Comparison of ENCODE assay signal across 8 cellular contexts in the genomic region with DNA sequence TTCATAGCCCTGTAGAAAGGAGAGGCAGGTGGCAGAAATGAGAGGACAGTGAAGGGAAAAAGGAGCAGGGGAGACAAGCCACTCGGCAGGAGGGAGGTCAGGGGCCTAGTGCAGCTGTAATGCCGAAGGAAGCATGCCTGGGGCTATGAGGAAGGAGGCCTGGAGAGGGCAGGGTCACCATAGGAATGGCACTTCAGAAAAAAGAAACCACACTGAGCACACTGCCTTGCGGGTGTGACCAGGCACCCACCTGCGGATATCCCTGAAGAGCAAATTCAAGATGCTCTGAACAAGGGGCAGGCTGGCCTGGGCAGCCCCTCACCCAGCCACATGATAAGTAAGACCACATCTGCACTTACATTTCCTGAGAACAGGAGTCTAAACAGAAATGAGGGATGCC.
DNase-seq lines count a peak whose midpoint lies in the region; ATAC-seq and TF ChIP-seq lines count a peak whose summit lies in the region.

No MANE protein-coding gene starts in this region.

- no peak overlapping the region for H3K4me3 ChIP-seq in naive thymus-derived CD4-positive, alpha-beta T cell (ENCODE audit: low read length)

- no peak overlapping the region for H3K4me3 Mint-ChIP-seq in chondrocyte (ENCODE audit: unreplicated experiment)
- no peak overlapping the region for H3K4me3 Mint-ChIP-seq in naive thymus-derived CD4-positive, alpha-beta T cell

- no peak for TF ChIP-seq EP300 in Ishikawa (IDR thresholded peaks at IDR 0.05; ENCODE audit: borderline replicate concordance)

- peaks cover 42% of the 10 kb centered on the region for H3K36me3 Mint-ChIP-seq in chondrocyte (ENCODE audit: low read depth)
- H3K36me3 Mint-ChIP-seq in naive thymus-derived CD4-positive, alpha-beta T cell = peaks cover 20 to 72% (median 52%) of the 10 kb centered on the region in 5 donors

- H3K27ac ChIP-seq in naive thymus-derived CD4-positive, alpha-beta T cell (ENCODE audit: low read depth, low read length) = no peak overlapping the region

- POLR2A ChIA-PET in naive thymus-derived CD4-positive, alpha-beta T cell (lab: Charles Lee) = no interaction called here

- CTCF ChIA-PET in naive thymus-derived CD4-positive, alpha-beta T cell (lab: Charles Lee) = no interaction called here

- peak; percentile 5 for DNase-seq in CD1c-positive myeloid dendritic cell (ENCODE audit: extremely low spot score)
- no peak for DNase-seq in chondrocyte (ENCODE audit: low spot score)
- no peak for DNase-seq in naive thymus-derived CD4-positive, alpha-beta T cell
- no peak for DNase-seq in Kasumi-1 (lab: John Stamatoyannopoulos, UW)
- DNase-seq in NCI-H2107 (lab: John Stamatoyannopoulos, UW) = no peak

- H3K36me3 ChIP-seq in naive thymus-derived CD4-positive, alpha-beta T cell (ENCODE audit: control insufficient read depth in 2 of 3, insufficient read depth in 3 of 3, low read length in 3 of 3) = peaks cover 16 to 72% (median 30%) of the 10 kb centered on the region in 3 experiments

- peak; percentile 62 for TF ChIP-seq RAD21 in Ishikawa (IDR thresholded peaks at IDR 0.05; ENCODE audit: low read depth)

- H3K27ac Mint-ChIP-seq in chondrocyte (ENCODE audit: unreplicated experiment) = peak overlapping the region; percentile 25
- H3K27ac Mint-ChIP-seq in naive thymus-derived CD4-positive, alpha-beta T cell = peak overlapping the region in 7 of 9 donors; percentile 32 to 88 (median 69)

- H3K27me3 Mint-ChIP-seq in chondrocyte (ENCODE audit: low read depth) = no peaks in the 10 kb centered on the region
- no peaks in the 10 kb centered on the region for H3K27me3 Mint-ChIP-seq in naive thymus-derived CD4-positive, alpha-beta T cell

- no peaks in the 10 kb centered on the region for H3K9me3 Mint-ChIP-seq in chondrocyte (ENCODE audit: low read depth)
- peaks cover 0 to 5% (median 0%) of the 10 kb centered on the region in 11 donors for H3K9me3 Mint-ChIP-seq in naive thymus-derived CD4-positive, alpha-beta T cell

- intact Hi-C loops in naive thymus-derived CD4-positive, alpha-beta T cell (cut with micrococcal nuclease) = loop anchor here in 1 of 2 donors (5.0 kb wide), 1 partner anchor 61 kb away; no protein-coding TSS in a partner anchor

- ATAC-seq in naive thymus-derived CD4-positive, alpha-beta T cell = no peak
- ATAC-seq in HG02678 (IDR thresholded peaks at IDR 0.05; ENCODE audit: unreplicated experiment) (no peak), HG03565 (IDR thresholded peaks at IDR 0.05; ENCODE audit: unreplicated experiment) (no peak)

- peaks cover 15 to 30% of the 10 kb centered on the region in 2 donors for H3K4me1 ChIP-seq in naive thymus-derived CD4-positive, alpha-beta T cell (ENCODE audit: control insufficient read depth in 2 of 2, insufficient read depth in 2 of 2, low read length in 2 of 2)

- no peaks in the 10 kb centered on the region for H3K27me3 ChIP-seq in naive thymus-derived CD4-positive, alpha-beta T cell (ENCODE audit: control insufficient read depth in 2 of 2, insufficient read depth in 2 of 2, low read length in 2 of 2)

- TF ChIP-seq CTCF in chondrocyte (IDR thresholded peaks at IDR 0.05) = peak; percentile 69

- peaks cover 7% of the 10 kb centered on the region for H3K4me1 Mint-ChIP-seq in chondrocyte (ENCODE audit: low read depth)
- peaks cover 29 to 48% (median 39%) of the 10 kb centered on the region in 7 donors for H3K4me1 Mint-ChIP-seq in naive thymus-derived CD4-positive, alpha-beta T cell

- H3K9me3 ChIP-seq in naive thymus-derived CD4-positive, alpha-beta T cell (ENCODE audit: control insufficient read depth in 2 of 3, low read length in 3 of 3) = no peaks in the 10 kb centered on the region

TF ChIP-seq in Ishikawa, 13 proteins besides CTCF, POLR2A, EP300 and RAD21:
- no peak for TF ChIP-seq YY1 (IDR thresholded peaks at IDR 0.05; ENCODE audit: low read depth)
- TF ChIP-seq FOXM1 (IDR thresholded peaks at IDR 0.05; ENCODE audit: borderline replicate concordance, low read depth) = no peak
- no peak for TF ChIP-seq CEBPB (IDR thresholded peaks at IDR 0.05)
- no peak for TF ChIP-seq EGR1 (IDR thresholded peaks at IDR 0.05)
- TF ChIP-seq TAF1 (IDR thresholded peaks at IDR 0.05; ENCODE audit: low read depth) = no peak
